Comparison of ENCODE assay signal across 9 cellular contexts in the genomic region with DNA sequence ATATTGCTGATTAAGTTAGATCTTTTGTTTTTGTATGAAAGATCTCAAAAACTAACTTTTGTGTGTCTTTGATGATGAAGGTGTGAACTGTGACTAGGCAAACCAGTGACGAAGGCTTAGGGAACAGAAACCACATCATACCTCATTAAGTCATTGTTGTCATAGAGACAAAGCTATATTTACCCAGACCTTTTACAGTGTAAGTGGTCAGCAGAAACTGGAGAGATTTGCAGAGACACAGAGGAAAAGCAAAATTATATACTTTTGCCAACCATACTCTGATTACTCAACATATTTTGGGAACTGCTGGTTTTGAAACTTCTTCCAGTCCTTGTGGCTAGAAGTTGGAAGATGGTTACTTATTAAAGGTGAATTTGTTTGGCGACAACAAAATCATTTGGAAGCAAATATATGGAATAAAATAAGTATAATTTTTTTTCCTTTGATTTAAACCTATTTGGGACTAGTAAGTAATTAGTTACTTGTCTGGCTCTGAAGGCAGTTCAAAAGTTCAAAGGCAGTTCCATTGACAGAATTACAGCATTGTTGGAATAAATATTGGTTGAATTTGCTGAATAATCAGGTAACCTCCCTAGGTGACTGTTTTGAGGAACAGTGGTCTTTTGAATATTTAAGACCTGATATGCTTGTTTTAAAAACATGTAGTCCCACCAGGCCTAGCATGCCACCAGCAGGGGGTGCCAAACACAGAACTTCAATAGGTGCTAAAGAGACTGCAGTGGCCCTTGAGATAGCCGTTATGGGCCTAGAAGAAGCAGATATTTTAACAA.
DNase-seq lines count a peak whose midpoint lies in the region; ATAC-seq, FAIRE-seq and TF ChIP-seq lines count a peak whose summit lies in the region.
"Had no signal": no experiment of that assay in that cellular context is flagged by ENCODE, and none has a peak within 500 bp of the region (broad histone marks: within the 10 kb centered on the region; RNA-seq: fewer than 3 reads in every experiment).

No MANE protein-coding gene starts in this region.

- no peaks in the 10 kb centered on the region for H3K9me3 ChIP-seq in RWPE2 (ENCODE audit: severe bottlenecking)

- TF ChIP-seq CTCF in HL-60 (IDR thresholded peaks at IDR 0.05; ENCODE audit: insufficient read depth, low read length), result peak; percentile 22
- TF ChIP-seq CTCF in RWPE2 (IDR thresholded peaks at IDR 0.05; ENCODE audit: poor library complexity, severe bottlenecking), result peak; percentile 81

- intact Hi-C loops in Right ventricle myocardium superior (cut with DNase I), result no loop called here

- no peaks in the 10 kb centered on the region for H3K36me3 ChIP-seq in RWPE2 (ENCODE audit: low read depth)

- no peak overlapping the region for H3K4me3 ChIP-seq in HL-60 (replicated peaks; ENCODE audit: insufficient read depth, low read length)
- H3K4me3 ChIP-seq in RWPE2 (ENCODE audit: severe bottlenecking), result no peak overlapping the region
- H3K4me3 ChIP-seq in skeletal muscle cell (ENCODE audit: low read depth, low read length), result no peak overlapping the region

- H3K27ac ChIP-seq in HL-60 (replicated peaks), result no peak overlapping the region
- no peak overlapping the region for H3K27ac ChIP-seq in RWPE2 (ENCODE audit: poor library complexity, severe bottlenecking)
- H3K27ac ChIP-seq: epithelial cell of prostate had no signal

- FAIRE-seq in frontal cortex (lab: Jason Lieb, UNC), result no peak

- ATAC-seq in GM21423 (IDR thresholded peaks at IDR 0.05; ENCODE audit: unreplicated experiment) (peak; percentile 97), RWPE2 (ENCODE audit: low read depth) (peak; percentile 65; the same call in 2 of the 3 replicates), Right ventricle myocardium superior (ENCODE audit: poor library complexity) (peak; percentile 71)

- H3K27me3 ChIP-seq in HL-60 (ENCODE audit: insufficient read depth, poor library complexity, severe bottlenecking), result no peaks in the 10 kb centered on the region
- no peaks in the 10 kb centered on the region for H3K27me3 ChIP-seq in RWPE2 (ENCODE audit: insufficient read depth, poor library complexity, severe bottlenecking)

- no peaks in the 10 kb centered on the region for H3K4me1 ChIP-seq in RWPE2 (ENCODE audit: insufficient read depth, poor library complexity, severe bottlenecking)

- DNase-seq in EL (peak; percentile 55), HL-60 (ENCODE audit: low read depth in 1 of 2, low spot score in 1 of 2) (peak; percentile 22 to 53), RWPE2 (ENCODE audit: low spot score) (no peak), Right ventricle myocardium superior (peak; percentile 69), skeletal muscle cell (ENCODE audit: low read depth) (peak; percentile 71), frontal cortex (ENCODE audit: low spot score in 2 of 2) (no peak)
- DNase-seq in activated effector memory CD4-positive, alpha-beta T cell treated with Interleukin-2 at 50 U/mL for 16 hours, result peak; percentile 9

Comparison
In these comparisons a context has a peak if more than half of its experiments do, and no peak if none do; other contexts are left out.
1. DNase-seq: peak in EL (single experiment), HL-60 (2 of 2), activated effector memory CD4-positive, alpha-beta T cell treated with Interleukin-2 at 50 U/mL for 16 hours (single experiment), Right ventricle myocardium superior (single experiment) and skeletal muscle cell (single experiment); none in RWPE2 (single experiment) and frontal cortex (0 of 2).
2. Peak in every context shown above with its lines, with median percentiles within 50 percentile points of each other: ATAC-seq.